Comparison of ENCODE assay signal across 13 cellular contexts in genomic region chr13:59776924-59777690, GRCh38.
DNase-seq lines count a peak whose midpoint lies in the region; ATAC-seq and TF ChIP-seq lines count a peak whose summit lies in the region.
"Had no signal": no experiment of that assay in that cellular context is flagged by ENCODE, and none has a peak within 500 bp of the region (broad histone marks: within the 10 kb centered on the region; RNA-seq: fewer than 3 reads in every experiment).

No MANE protein-coding gene starts in this region.

- POLR2A ChIA-PET in RWPE1 (lab: Yijun Ruan, JAX; ENCODE audit: low non-redundant PET), result no interaction called here

- H3K27ac ChIP-seq in RWPE1, result no peak overlapping the region
- H3K27ac ChIP-seq: C4-2B had no signal

- ATAC-seq in GM18517 (IDR thresholded peaks at IDR 0.05; ENCODE audit: unreplicated experiment) (no peak), HG03108 (IDR thresholded peaks at IDR 0.05; ENCODE audit: unreplicated experiment) (no peak)
- ATAC-seq: K562 had no signal

- DNase-seq in AG09309 (ENCODE audit: low read depth) (peak; percentile 41), HCEC 1CT (peak; percentile 93), RWPE1 (ENCODE audit: low spot score) (peak; percentile 69), fibroblast of the conjunctiva (ENCODE audit: low read depth) (peak; percentile 71), NCI-H526 (lab: John Stamatoyannopoulos, UW) (no peak)
- DNase-seq in activated CD4-positive, alpha-beta T cell treated with anti-CD3 and anti-CD28 coated beads for 48 hours, result no peak
- DNase-seq: cerebellar nuclear complex, NCI-H510A, substantia nigra had no signal

- CTCF ChIA-PET in RWPE1 (lab: Yijun Ruan, JAX), result no interaction called here

- no peak overlapping the region for H3K4me3 ChIP-seq in AG09309 (ENCODE audit: control insufficient read depth, low read depth, low read length)
- H3K4me3 ChIP-seq: K562 had no signal

- TF ChIP-seq CTCF in AG09309 (IDR thresholded peaks at IDR 0.05; ENCODE audit: control insufficient read depth, insufficient read depth, low read depth, low read length, missing control alignments) (no peak), RWPE1 (conservative IDR thresholded peaks at IDR 0.05; ENCODE audit: low read depth) (no peak)

Comparison
In these comparisons a context has a peak if more than half of its experiments do, and no peak if none do; other contexts are left out.
1. DNase-seq: peak in AG09309 (single experiment), HCEC 1CT (single experiment), RWPE1 (single experiment) and fibroblast of the conjunctiva (single experiment); none in activated CD4-positive, alpha-beta T cell treated with anti-CD3 and anti-CD28 coated beads for 48 hours (single experiment) and NCI-H526 (0 of 2).